ENCODE assay signal across 9 cellular contexts in the genomic region with DNA sequence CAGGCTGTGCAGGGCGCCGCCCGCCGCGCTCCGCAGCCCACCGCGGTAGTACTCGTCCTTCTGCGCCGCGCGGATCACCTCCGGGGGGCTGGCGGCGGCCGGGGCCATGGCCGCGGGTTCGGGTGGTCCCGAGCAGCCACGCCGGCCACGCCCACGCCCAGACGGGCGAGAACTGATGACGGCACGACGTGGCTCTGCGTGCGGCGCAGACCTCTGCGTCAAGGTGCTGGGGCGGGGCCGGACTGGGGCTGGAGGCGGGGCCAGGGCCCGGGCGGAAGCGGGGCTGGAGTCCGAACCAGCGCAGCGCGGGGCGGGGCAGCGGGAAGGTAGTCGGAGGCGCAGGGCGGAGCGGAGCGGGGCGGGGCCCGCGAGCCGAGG. TPM values are rescaled to one million over a fixed set of nuclear protein-coding genes. Genes with fewer than 3 reads are reported as not detected.
DNase-seq lines count a peak whose midpoint lies in the region; ATAC-seq, FAIRE-seq and TF ChIP-seq lines count a peak whose summit lies in the region.
"Had no signal": no experiment of that assay in that cellular context is flagged by ENCODE, and none has a peak within 500 bp of the region (broad histone marks: within the 10 kb centered on the region; RNA-seq: fewer than 3 reads in every experiment).

A gene (minus strand): TSS at position 170 of the 378 bp plus-strand sequence. CDS start 62 bp downstream, at position 108.

- dilution Hi-C loops in keratinocyte (cut with MboI; ENCODE audit: extremely low pct_ligation_motif_present, low sequenced_read_pairs), result loop anchor here (25.0 kb wide), 1 partner anchor 1000 kb away; no protein-coding TSS in a partner anchor

- no peaks in the 10 kb centered on the region for H3K27me3 ChIP-seq in keratinocyte (ENCODE audit: control insufficient read depth, extremely low read depth, insufficient read depth, low read length)

- no peak for TF ChIP-seq CTCF in keratinocyte (optimal IDR thresholded peaks at IDR 0.05 in 1 of 3, IDR thresholded peaks at IDR 0.05 in 1 of 3, conservative IDR thresholded peaks at IDR 0.05 in 1 of 3; ENCODE audit: extremely low read depth in 1 of 3, insufficient read depth in 2 of 3, low read length in 3 of 3)

- no peaks in the 10 kb centered on the region for H3K9me1 ChIP-seq in keratinocyte (ENCODE audit: control insufficient read depth, extremely low read depth, insufficient read depth, low read length)

- TF ChIP-seq POLR2A in GM19099 (IDR thresholded peaks at IDR 0.05; ENCODE audit: extremely low read depth, insufficient read length, low read depth), result peak; percentile 72

- DNase-seq in AG20443 (ENCODE audit: low spot score), result peak; percentile 99
- DNase-seq in NCI-H510A (lab: John Stamatoyannopoulos, UW), result peak; percentile 98
- peak; percentile 98 for DNase-seq in activated CD4-positive, alpha-beta T cell treated with anti-CD3 and anti-CD28 coated beads for 1 hour
- DNase-seq in cerebellar nuclear complex (lab: John Stamatoyannopoulos, UW), result peak; percentile 66 to 80
- peak; percentile 62 for DNase-seq in keratinocyte (ENCODE audit: low read depth, low spot score)
- DNase-seq in stimulated activated CD4-positive, alpha-beta T cell treated with anti-CD3 and anti-CD28 coated beads, Interleukin-12 subunit alpha, Interleukin-12 subunit beta, amount 100 ng/mL, for 48 hours (ENCODE audit: low read depth in 2 of 3, low spot score in 1 of 3), result peak; percentile 98 to 99 (median 99)

- no peaks in the 10 kb centered on the region for H4K20me1 ChIP-seq in keratinocyte (ENCODE audit: control insufficient read depth, extremely low read depth, insufficient read depth, low read length)

- H3K79me2 ChIP-seq in keratinocyte (ENCODE audit: control insufficient read depth, insufficient read depth, low read length), result peaks cover 9% of the 10 kb centered on the region

- H2AFZ ChIP-seq in keratinocyte (ENCODE audit: control insufficient read depth, low read length), result peak within 1 kb of the TSS; percentile 74

- no peak for FAIRE-seq in keratinocyte (lab: Jason Lieb, UNC)
- FAIRE-seq: TTC549 had no signal

- peak within 1 kb of the TSS; percentile 69 for H3K27ac ChIP-seq in keratinocyte (ENCODE audit: control insufficient read depth, insufficient read depth, low read length)

- H3K9me3 ChIP-seq in keratinocyte (ENCODE audit: control insufficient read depth, low read depth, low read length), result no peaks in the 10 kb centered on the region

- H3K4me1 ChIP-seq in keratinocyte (ENCODE audit: control insufficient read depth, extremely low read depth, insufficient read depth, low read length), result peaks cover 36% of the 10 kb centered on the region

- ATAC-seq in HG03378 (IDR thresholded peaks at IDR 0.05; ENCODE audit: unreplicated experiment), result peak; percentile 56

- peak within 1 kb of the TSS; percentile 87 for H3K9ac ChIP-seq in keratinocyte (ENCODE audit: control insufficient read depth, extremely low read depth, insufficient read depth, low read length)

- peaks cover 4 to 6% of the 10 kb centered on the region in 2 experiments for H3K36me3 ChIP-seq in keratinocyte (ENCODE audit: control insufficient read depth in 2 of 2, extremely low read depth in 1 of 2, insufficient read depth in 2 of 2, low read length in 2 of 2)

- H3K4me2 ChIP-seq in keratinocyte (ENCODE audit: control insufficient read depth, extremely low read depth, insufficient read depth, low read depth, low read length), result peak within 1 kb of the TSS; percentile 91

- H3K4me3 ChIP-seq in keratinocyte (ENCODE audit: control insufficient read depth in 2 of 3, extremely low read depth in 1 of 3, insufficient read depth in 2 of 3, low read depth in 1 of 3, low read length in 3 of 3), result peak within 1 kb of the TSS; percentile 83 to 85 (median 85)

RNA-seq across cellular contexts. Expression of the gene that starts here (rescaled TPM):
- 13.8 to 17.6 TPM (median 17.0 TPM) in 3 replicates for polyA plus RNA-seq in keratinocyte
- polyA plus RNA-seq in keratinocyte (2011; ENCODE audit: low read depth), result 3.0 TPM
- 9.6 and 17.7 TPM in 2 replicates for polyA plus RNA-seq in keratinocyte (2011; cell fraction: cytosol; rRNA removed)
- polyA plus RNA-seq in keratinocyte (2011; cell fraction: nucleus; rRNA removed), result 10.6 and 14.8 TPM in 2 replicates
- 7.6 and 16.4 TPM in 2 replicates for polyA plus RNA-seq in keratinocyte (2012; ENCODE audit: low replicate concordance)
- polyA minus RNA-seq in keratinocyte, result 7.5 to 12.8 TPM (median 8.0 TPM) in 3 replicates
- 25.1 TPM for polyA minus RNA-seq in keratinocyte (2011; cell fraction: cytosol; rRNA and poly(A)+ RNA removed)
- polyA minus RNA-seq in keratinocyte (2011; cell fraction: nucleus; rRNA and poly(A)+ RNA removed), result 6.6 and 7.2 TPM in 2 replicates

Comparison
In these comparisons a context has a peak if more than half of its experiments do, and no peak if none do; other contexts are left out.
1. Peak in every context shown above with its lines: DNase-seq, ATAC-seq, H3K4me3 ChIP-seq and H3K27ac ChIP-seq.